ENCODE assay signal across 1 cellular context in the genomic region with DNA sequence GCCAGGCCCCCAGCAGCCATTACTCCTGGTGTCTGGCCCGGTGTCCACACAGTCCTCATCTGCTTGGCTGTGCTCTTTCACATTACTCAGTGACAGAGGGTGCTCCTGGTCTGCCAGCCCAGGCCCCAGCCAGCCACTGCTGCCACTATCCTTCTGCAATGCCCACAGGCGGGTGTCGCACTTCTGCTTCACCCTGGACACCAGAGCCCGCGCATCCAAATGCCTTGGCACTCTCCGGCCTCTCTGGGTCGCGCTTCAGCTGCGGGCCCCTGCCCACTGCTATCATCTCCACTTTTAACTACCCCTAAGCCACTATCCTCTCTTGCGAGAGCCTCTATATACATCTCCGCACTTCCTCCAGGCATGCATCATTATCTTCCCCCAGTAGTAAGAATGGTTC.
TF ChIP-seq lines count a peak whose summit lies in the region.

No MANE protein-coding gene starts in this region.

TF ChIP-seq in HepG2, 621 proteins besides CTCF, POLR2A, EP300 and RAD21 (continues in another document):
- TF ChIP-seq ZNF746 (CRISPR knock-in tag; IDR thresholded peaks at IDR 0.05): no peak
- TF ChIP-seq NFIB (CRISPR knock-in tag; IDR thresholded peaks at IDR 0.05; ENCODE audit: borderline replicate concordance): no peak
- TF ChIP-seq FOXA3 (CRISPR knock-in tag; IDR thresholded peaks at IDR 0.05): no peak
- peak; percentile 39 for TF ChIP-seq RBM22 (optimal IDR thresholded peaks at IDR 0.05; ENCODE audit: low read length)
- no peak for TF ChIP-seq ELF1 (CRISPR knock-in tag; IDR thresholded peaks at IDR 0.05)
- TF ChIP-seq THYN1 (CRISPR knock-in tag; IDR thresholded peaks at IDR 0.05; ENCODE audit: borderline replicate concordance, low read depth): no peak
- TF ChIP-seq MED13 (CRISPR knock-in tag; IDR thresholded peaks at IDR 0.05): no peak
- TF ChIP-seq, protein P1, sequence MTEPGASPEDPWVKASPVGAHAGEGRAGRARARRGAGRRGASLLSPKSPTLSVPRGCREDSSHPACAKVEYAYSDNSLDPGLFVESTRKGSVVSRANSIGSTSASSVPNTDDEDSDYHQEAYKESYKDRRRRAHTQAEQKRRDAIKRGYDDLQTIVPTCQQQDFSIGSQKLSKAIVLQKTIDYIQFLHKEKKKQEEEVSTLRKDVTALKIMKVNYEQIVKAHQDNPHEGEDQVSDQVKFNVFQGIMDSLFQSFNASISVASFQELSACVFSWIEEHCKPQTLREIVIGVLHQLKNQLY (CRISPR knock-in tag; IDR thresholded peaks at IDR 0.05): no peak
- TF ChIP-seq ZNF335 (CRISPR knock-in tag; IDR thresholded peaks at IDR 0.05): no peak
- no peak for TF ChIP-seq IRX3 (CRISPR knock-in tag; IDR thresholded peaks at IDR 0.05; ENCODE audit: borderline replicate concordance, low read depth)
- no peak for TF ChIP-seq RBAK (CRISPR knock-in tag; IDR thresholded peaks at IDR 0.05)
- TF ChIP-seq CHD4 (IDR thresholded peaks at IDR 0.05; ENCODE audit: borderline replicate concordance, low read length): no peak
- TF ChIP-seq, protein P2, sequence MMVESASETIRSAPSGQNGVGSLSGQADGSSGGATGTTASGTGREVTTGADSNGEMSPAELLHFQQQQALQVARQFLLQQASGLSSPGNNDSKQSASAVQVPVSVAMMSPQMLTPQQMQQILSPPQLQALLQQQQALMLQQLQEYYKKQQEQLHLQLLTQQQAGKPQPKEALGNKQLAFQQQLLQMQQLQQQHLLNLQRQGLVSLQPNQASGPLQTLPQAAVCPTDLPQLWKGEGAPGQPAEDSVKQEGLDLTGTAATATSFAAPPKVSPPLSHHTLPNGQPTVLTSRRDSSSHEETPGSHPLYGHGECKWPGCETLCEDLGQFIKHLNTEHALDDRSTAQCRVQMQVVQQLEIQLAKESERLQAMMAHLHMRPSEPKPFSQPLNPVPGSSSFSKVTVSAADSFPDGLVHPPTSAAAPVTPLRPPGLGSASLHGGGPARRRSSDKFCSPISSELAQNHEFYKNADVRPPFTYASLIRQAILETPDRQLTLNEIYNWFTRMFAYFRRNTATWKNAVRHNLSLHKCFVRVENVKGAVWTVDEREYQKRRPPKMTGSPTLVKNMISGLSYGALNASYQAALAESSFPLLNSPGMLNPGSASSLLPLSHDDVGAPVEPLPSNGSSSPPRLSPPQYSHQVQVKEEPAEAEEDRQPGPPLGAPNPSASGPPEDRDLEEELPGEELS (CRISPR knock-in tag; IDR thresholded peaks at IDR 0.05): no peak
- no peak for TF ChIP-seq ZBTB1 (CRISPR knock-in tag; IDR thresholded peaks at IDR 0.05; ENCODE audit: borderline replicate concordance)
- TF ChIP-seq XRCC5 (optimal IDR thresholded peaks at IDR 0.05; ENCODE audit: low read length): no peak
- TF ChIP-seq, protein P3, sequence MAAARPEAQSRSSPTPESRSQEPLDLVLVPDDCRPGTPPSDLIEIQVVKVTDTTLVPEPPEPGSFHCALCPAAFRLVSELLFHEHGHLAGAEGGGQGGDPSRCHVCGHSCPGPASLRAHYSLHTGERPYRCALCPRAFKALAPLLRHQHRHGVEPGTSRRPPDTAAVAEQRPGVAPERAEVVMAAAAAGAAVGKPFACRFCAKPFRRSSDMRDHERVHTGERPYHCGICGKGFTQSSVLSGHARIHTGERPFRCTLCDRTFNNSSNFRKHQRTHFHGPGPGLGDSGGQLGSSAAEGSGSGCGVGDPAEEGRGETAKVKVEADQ (CRISPR knock-in tag; IDR thresholded peaks at IDR 0.05; ENCODE audit: borderline replicate concordance): no peak
- TF ChIP-seq ZBTB42 (CRISPR knock-in tag; IDR thresholded peaks at IDR 0.05): no peak
- TF ChIP-seq, protein P4, sequence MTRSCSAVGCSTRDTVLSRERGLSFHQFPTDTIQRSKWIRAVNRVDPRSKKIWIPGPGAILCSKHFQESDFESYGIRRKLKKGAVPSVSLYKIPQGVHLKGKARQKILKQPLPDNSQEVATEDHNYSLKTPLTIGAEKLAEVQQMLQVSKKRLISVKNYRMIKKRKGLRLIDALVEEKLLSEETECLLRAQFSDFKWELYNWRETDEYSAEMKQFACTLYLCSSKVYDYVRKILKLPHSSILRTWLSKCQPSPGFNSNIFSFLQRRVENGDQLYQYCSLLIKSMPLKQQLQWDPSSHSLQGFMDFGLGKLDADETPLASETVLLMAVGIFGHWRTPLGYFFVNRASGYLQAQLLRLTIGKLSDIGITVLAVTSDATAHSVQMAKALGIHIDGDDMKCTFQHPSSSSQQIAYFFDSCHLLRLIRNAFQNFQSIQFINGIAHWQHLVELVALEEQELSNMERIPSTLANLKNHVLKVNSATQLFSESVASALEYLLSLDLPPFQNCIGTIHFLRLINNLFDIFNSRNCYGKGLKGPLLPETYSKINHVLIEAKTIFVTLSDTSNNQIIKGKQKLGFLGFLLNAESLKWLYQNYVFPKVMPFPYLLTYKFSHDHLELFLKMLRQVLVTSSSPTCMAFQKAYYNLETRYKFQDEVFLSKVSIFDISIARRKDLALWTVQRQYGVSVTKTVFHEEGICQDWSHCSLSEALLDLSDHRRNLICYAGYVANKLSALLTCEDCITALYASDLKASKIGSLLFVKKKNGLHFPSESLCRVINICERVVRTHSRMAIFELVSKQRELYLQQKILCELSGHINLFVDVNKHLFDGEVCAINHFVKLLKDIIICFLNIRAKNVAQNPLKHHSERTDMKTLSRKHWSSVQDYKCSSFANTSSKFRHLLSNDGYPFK (CRISPR knock-in tag; IDR thresholded peaks at IDR 0.05; ENCODE audit: borderline replicate concordance): no peak
- TF ChIP-seq, protein P5, sequence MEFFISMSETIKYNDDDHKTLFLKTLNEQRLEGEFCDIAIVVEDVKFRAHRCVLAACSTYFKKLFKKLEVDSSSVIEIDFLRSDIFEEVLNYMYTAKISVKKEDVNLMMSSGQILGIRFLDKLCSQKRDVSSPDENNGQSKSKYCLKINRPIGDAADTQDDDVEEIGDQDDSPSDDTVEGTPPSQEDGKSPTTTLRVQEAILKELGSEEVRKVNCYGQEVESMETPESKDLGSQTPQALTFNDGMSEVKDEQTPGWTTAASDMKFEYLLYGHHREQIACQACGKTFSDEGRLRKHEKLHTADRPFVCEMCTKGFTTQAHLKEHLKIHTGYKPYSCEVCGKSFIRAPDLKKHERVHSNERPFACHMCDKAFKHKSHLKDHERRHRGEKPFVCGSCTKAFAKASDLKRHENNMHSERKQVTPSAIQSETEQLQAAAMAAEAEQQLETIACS (CRISPR knock-in tag; IDR thresholded peaks at IDR 0.05): no peak
- no peak for TF ChIP-seq ZFP1 (CRISPR knock-in tag; IDR thresholded peaks at IDR 0.05)
- TF ChIP-seq, protein P6, sequence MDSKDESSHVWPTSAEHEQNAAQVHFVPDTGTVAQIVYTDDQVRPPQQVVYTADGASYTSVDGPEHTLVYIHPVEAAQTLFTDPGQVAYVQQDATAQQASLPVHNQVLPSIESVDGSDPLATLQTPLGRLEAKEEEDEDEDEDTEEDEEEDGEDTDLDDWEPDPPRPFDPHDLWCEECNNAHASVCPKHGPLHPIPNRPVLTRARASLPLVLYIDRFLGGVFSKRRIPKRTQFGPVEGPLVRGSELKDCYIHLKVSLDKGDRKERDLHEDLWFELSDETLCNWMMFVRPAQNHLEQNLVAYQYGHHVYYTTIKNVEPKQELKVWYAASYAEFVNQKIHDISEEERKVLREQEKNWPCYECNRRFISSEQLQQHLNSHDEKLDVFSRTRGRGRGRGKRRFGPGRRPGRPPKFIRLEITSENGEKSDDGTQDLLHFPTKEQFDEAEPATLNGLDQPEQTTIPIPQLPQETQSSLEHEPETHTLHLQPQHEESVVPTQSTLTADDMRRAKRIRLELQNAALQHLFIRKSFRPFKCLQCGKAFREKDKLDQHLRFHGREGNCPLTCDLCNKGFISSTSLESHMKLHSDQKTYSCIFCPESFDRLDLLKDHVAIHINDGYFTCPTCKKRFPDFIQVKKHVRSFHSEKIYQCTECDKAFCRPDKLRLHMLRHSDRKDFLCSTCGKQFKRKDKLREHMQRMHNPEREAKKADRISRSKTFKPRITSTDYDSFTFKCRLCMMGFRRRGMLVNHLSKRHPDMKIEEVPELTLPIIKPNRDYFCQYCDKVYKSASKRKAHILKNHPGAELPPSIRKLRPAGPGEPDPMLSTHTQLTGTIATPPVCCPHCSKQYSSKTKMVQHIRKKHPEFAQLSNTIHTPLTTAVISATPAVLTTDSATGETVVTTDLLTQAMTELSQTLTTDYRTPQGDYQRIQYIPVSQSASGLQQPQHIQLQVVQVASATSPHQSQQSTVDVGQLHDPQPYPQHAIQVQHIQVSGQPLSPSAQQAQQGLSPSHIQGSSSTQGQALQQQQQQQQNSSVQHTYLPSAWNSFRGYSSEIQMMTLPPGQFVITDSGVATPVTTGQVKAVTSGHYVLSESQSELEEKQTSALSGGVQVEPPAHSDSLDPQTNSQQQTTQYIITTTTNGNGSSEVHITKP (CRISPR knock-in tag; IDR thresholded peaks at IDR 0.05; ENCODE audit: low read depth): no peak
- no peak for TF ChIP-seq TOPORS (CRISPR knock-in tag; IDR thresholded peaks at IDR 0.05)
- TF ChIP-seq, protein P7, sequence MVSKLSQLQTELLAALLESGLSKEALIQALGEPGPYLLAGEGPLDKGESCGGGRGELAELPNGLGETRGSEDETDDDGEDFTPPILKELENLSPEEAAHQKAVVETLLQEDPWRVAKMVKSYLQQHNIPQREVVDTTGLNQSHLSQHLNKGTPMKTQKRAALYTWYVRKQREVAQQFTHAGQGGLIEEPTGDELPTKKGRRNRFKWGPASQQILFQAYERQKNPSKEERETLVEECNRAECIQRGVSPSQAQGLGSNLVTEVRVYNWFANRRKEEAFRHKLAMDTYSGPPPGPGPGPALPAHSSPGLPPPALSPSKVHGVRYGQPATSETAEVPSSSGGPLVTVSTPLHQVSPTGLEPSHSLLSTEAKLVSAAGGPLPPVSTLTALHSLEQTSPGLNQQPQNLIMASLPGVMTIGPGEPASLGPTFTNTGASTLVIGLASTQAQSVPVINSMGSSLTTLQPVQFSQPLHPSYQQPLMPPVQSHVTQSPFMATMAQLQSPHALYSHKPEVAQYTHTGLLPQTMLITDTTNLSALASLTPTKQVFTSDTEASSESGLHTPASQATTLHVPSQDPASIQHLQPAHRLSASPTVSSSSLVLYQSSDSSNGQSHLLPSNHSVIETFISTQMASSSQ (IDR thresholded peaks at IDR 0.05; ENCODE audit: low read depth): no peak
- TF ChIP-seq, protein P7 (CRISPR knock-in tag; IDR thresholded peaks at IDR 0.05; ENCODE audit: borderline replicate concordance): no peak
- no peak for TF ChIP-seq ZNF382 (CRISPR knock-in tag; IDR thresholded peaks at IDR 0.05; ENCODE audit: borderline replicate concordance)
- TF ChIP-seq HNRNPL (IDR thresholded peaks at IDR 0.05; ENCODE audit: low read depth, low read length): 0 out of 2 replicates have a peak, but pooled peaks have one; percentile 20
- TF ChIP-seq, protein P8, sequence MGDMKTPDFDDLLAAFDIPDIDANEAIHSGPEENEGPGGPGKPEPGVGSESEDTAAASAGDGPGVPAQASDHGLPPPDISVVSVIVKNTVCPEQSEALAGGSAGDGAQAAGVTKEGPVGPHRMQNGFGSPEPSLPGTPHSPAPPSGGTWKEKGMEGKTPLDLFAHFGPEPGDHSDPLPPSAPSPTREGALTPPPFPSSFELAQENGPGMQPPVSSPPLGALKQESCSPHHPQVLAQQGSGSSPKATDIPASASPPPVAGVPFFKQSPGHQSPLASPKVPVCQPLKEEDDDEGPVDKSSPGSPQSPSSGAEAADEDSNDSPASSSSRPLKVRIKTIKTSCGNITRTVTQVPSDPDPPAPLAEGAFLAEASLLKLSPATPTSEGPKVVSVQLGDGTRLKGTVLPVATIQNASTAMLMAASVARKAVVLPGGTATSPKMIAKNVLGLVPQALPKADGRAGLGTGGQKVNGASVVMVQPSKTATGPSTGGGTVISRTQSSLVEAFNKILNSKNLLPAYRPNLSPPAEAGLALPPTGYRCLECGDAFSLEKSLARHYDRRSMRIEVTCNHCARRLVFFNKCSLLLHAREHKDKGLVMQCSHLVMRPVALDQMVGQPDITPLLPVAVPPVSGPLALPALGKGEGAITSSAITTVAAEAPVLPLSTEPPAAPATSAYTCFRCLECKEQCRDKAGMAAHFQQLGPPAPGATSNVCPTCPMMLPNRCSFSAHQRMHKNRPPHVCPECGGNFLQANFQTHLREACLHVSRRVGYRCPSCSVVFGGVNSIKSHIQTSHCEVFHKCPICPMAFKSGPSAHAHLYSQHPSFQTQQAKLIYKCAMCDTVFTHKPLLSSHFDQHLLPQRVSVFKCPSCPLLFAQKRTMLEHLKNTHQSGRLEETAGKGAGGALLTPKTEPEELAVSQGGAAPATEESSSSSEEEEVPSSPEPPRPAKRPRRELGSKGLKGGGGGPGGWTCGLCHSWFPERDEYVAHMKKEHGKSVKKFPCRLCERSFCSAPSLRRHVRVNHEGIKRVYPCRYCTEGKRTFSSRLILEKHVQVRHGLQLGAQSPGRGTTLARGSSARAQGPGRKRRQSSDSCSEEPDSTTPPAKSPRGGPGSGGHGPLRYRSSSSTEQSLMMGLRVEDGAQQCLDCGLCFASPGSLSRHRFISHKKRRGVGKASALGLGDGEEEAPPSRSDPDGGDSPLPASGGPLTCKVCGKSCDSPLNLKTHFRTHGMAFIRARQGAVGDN (CRISPR knock-in tag; IDR thresholded peaks at IDR 0.05): peak; percentile 56; the same call in 1 of the 2 replicates
